In the genomic region with DNA sequence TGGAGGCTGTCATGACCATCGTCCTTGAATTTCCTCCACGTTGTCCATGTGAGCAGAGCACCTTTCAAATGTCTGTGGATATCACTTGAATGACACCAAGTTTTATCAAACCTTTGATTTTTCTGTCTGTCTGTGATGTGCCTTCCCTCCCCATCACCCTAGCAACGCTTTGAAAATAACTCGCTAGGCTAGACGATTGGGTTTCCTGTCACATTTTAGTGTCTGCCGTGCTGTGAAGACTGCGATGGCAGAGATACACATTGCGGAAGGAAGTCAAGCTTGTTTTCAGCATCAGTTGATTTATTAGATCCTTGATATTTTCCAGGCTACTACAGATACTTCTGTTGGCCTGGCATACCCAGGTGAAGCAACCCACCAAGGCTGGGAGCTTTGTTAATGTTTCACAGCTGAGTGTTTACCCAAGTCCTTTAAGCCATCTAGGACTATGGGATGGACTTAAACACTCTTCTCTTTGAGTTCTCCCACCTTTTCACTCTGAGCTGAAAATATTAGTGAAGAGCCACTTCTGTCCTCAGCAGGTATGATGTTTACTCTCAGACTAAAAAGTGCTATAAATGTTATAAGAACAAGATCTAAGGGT, we compare ENCODE assay signal across 8 cellular contexts.
DNase-seq lines count a peak whose midpoint lies in the region; ATAC-seq and TF ChIP-seq lines count a peak whose summit lies in the region.

No MANE protein-coding gene starts in this region.

- H3K27ac Mint-ChIP-seq in naive B cell (peak overlapping the region; percentile 99 to 100 (median 100)), progenitor cell of endocrine pancreas (no peak overlapping the region)

- H3K36me3 Mint-ChIP-seq in naive B cell = peaks cover 0 to 22% of the 10 kb centered on the region in 2 donors
- no peaks in the 10 kb centered on the region for H3K36me3 Mint-ChIP-seq in progenitor cell of endocrine pancreas (ENCODE audit: insufficient read depth)

- no peaks in the 10 kb centered on the region for H3K27me3 Mint-ChIP-seq in naive B cell
- peaks cover 1% of the 10 kb centered on the region for H3K27me3 Mint-ChIP-seq in progenitor cell of endocrine pancreas

- H3K4me1 Mint-ChIP-seq in naive B cell = peaks cover 48 to 60% (median 56%) of the 10 kb centered on the region in 3 donors
- H3K4me1 Mint-ChIP-seq in progenitor cell of endocrine pancreas (ENCODE audit: low read depth) = peaks cover 9% of the 10 kb centered on the region

- H3K9me3 Mint-ChIP-seq in naive B cell (peaks cover 7 to 28% (median 15%) of the 10 kb centered on the region in 7 donors), progenitor cell of endocrine pancreas (ENCODE audit: low read depth) (peaks cover 8% of the 10 kb centered on the region)

- peak overlapping the region; percentile 48 to 92 (median 87) for H3K4me3 Mint-ChIP-seq in naive B cell
- no peak overlapping the region for H3K4me3 Mint-ChIP-seq in progenitor cell of endocrine pancreas (ENCODE audit: low read depth)

- DNase-seq in GF-D8 (lab: John Stamatoyannopoulos, UW) (peak; percentile 58), KG1 (lab: John Stamatoyannopoulos, UW) (peak; percentile 66), activated T-cell treated with anti-CD3 and anti-CD28 coated beads for 24 hours (ENCODE audit: low read depth) (peak; percentile 41), naive B cell (peak; percentile 90), hepatic stellate cell (ENCODE audit: low spot score) (no peak), progenitor cell of endocrine pancreas (ENCODE audit: low spot score, unreplicated experiment) (no peak), middle frontal gyrus (ENCODE audit: extremely low spot score, low spot score) (no peak)

- ATAC-seq in naive B cell (ENCODE audit: low read depth in 2 of 2) (peak; percentile 85 to 87), HG02571 (IDR thresholded peaks at IDR 0.05; ENCODE audit: unreplicated experiment) (no peak)

- TF ChIP-seq CTCF in progenitor cell of endocrine pancreas (IDR thresholded peaks at IDR 0.05; ENCODE audit: unreplicated experiment) = no peak

Comparison
In these comparisons a context has a peak if more than half of its experiments do, and no peak if none do; other contexts are left out.
1. DNase-seq: peak in GF-D8 (single experiment), KG1 (single experiment), activated T-cell treated with anti-CD3 and anti-CD28 coated beads for 24 hours (single experiment) and naive B cell (single experiment); none in hepatic stellate cell (single experiment), progenitor cell of endocrine pancreas (single experiment) and middle frontal gyrus (single experiment).